ENCODE assay signal across 8 cellular contexts in the genomic region with DNA sequence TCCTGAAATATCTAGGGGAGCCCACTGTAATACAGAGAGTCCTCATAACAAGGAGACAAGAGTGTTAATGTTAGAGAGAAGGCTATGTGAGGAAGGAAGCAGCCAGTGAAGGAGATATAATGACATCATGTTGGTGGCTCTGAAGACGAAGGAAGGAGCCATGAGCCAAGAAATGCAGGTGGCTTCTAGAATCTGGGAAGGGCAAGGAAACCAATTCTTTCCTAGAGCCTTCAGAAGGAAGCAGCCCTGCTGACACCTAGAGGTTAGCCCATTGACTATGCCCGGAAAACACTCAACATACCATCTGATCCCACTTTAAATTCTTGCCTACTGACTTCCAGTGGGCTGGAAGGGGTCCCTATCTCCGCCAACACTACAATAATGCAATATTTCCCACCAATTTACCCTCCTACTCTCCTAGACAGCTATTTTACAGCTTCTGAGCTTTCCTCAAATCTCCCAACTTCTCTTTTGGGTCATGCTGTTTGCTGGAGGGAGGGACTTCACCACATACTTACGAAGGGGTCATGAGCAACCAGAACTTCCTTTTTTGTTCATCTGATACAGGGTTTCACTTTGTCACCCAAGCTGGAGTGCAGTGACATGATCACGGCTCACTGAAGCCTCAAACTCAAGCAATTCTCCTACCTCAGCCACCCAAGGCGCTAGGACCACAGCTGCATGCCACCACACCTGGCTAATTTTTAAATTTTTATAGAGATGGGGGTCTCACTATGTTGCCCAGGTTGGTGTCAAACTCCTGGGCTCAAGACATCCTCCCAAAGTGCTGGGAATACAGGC. TPM values are rescaled to one million over a fixed set of nuclear protein-coding genes. Genes with fewer than 3 reads are reported as not detected.
DNase-seq lines count a peak whose midpoint lies in the region; ATAC-seq and TF ChIP-seq lines count a peak whose summit lies in the region.

No MANE protein-coding gene starts in this region.

- TF ChIP-seq CTCF in WTC11 (IDR thresholded peaks at IDR 0.05) (no peak), gastrocnemius medialis (IDR thresholded peaks at IDR 0.05 in 4 of 5, conservative IDR thresholded peaks at IDR 0.05 in 1 of 5) (no peak)

- H3K4me3 Mint-ChIP-seq in WTC11, result no peak overlapping the region

- peaks cover 8 to 14% of the 10 kb centered on the region in 2 donors for H3K4me1 ChIP-seq in gastrocnemius medialis

- no peak overlapping the region for H3K4me3 ChIP-seq in gastrocnemius medialis

- DNase-seq in CD1c-positive myeloid dendritic cell (ENCODE audit: extremely low spot score) (peak; percentile 81), GM19238 (ENCODE audit: insufficient read length, low spot score) (peak; percentile 50), WTC11 (ENCODE audit: low spot score) (no peak), gastrocnemius medialis (no peak), DMS153 treated with DMSO at 0.1 percent for 48 hours (lab: John Stamatoyannopoulos, UW; ENCODE audit: unreplicated experiment) (no peak), NCI-H1930 (lab: John Stamatoyannopoulos, UW) (no peak)
- DNase-seq in effector CD8-positive, alpha-beta T cell (lab: John Stamatoyannopoulos, UW), result no peak

- H3K27ac Mint-ChIP-seq in WTC11, result peak overlapping the region; percentile 80

- CTCF ChIA-PET in WTC11 (lab: Charles Lee), result no interaction called here

- TF ChIP-seq POLR2A in gastrocnemius medialis (IDR thresholded peaks at IDR 0.05), result no peak

- no peaks in the 10 kb centered on the region for H3K27me3 ChIP-seq in gastrocnemius medialis

- H3K9me3 Mint-ChIP-seq in WTC11, result no peaks in the 10 kb centered on the region

- intact Hi-C loops in gastrocnemius medialis (cut with DNase I; ENCODE audit: low total_unique reads), result no loop called here

- peak; percentile 91 for ATAC-seq in HG03103 (IDR thresholded peaks at IDR 0.05; ENCODE audit: low read depth, unreplicated experiment)
- ATAC-seq in WTC11, result peak; percentile 68
- peak in 1 of 2 donors; percentile 32 for ATAC-seq in gastrocnemius medialis

- no peaks in the 10 kb centered on the region for H3K9me3 ChIP-seq in gastrocnemius medialis

- POLR2A ChIA-PET in WTC11 (lab: Charles Lee), result interaction anchor here (1.1 kb wide), 1 partner anchor 8 kb away, joined by 3 read pairs; no protein-coding TSS in a partner anchor

- H3K36me3 ChIP-seq in gastrocnemius medialis, result no peaks in the 10 kb centered on the region

- H3K36me3 Mint-ChIP-seq in WTC11, result peaks cover 13% of the 10 kb centered on the region

- H3K27ac ChIP-seq in gastrocnemius medialis, result peak overlapping the region; percentile 84 to 91 (median 88)

- in situ Hi-C loops in gastrocnemius medialis (cut with MboI; ENCODE audit: low sequenced_read_pairs in 4 of 4), result no loop called here

- no peaks in the 10 kb centered on the region for H3K27me3 Mint-ChIP-seq in WTC11 (ENCODE audit: low read depth)

- peaks cover 55% of the 10 kb centered on the region for H3K4me1 Mint-ChIP-seq in WTC11

TF ChIP-seq in WTC11, 78 proteins besides CTCF, POLR2A, EP300 and RAD21:
- no peak for TF ChIP-seq FOXP1 (CRISPR knock-in tag; IDR thresholded peaks at IDR 0.05; ENCODE audit: borderline replicate concordance)
- TF ChIP-seq ZNF121 (CRISPR knock-in tag; IDR thresholded peaks at IDR 0.05), result peak; percentile 81

RNA-seq across cellular contexts. Expression of gene G3BP2, which starts 25.2 kb away (rescaled TPM):
- total RNA-seq in WTC11 (2021) (279 to 294 TPM (median 284 TPM) in 3 replicates), gastrocnemius medialis (100 to 1,000 TPM; 123 to 226 (median 132) TPM)

RNA-seq across cellular contexts. Expression of gene USO1, which starts 26.0 kb away (rescaled TPM):
- total RNA-seq in WTC11 (2021) (134 to 162 TPM (median 141 TPM) in 3 replicates), gastrocnemius medialis (100 to 1,000 TPM; 213 to 328 (median 254) TPM)

Comparison
In these comparisons a context has a peak if more than half of its experiments do, and no peak if none do; other contexts are left out.
1. DNase-seq: peak in CD1c-positive myeloid dendritic cell (single experiment) and GM19238 (single experiment); none in WTC11 (single experiment), gastrocnemius medialis (0 of 2), DMS153 treated with DMSO at 0.1 percent for 48 hours (single experiment), NCI-H1930 (0 of 2) and effector CD8-positive, alpha-beta T cell (single experiment).